Comparison of ENCODE assay signal across 15 cellular contexts in genomic region chr9:22053178-22053577, GRCh38. TPM values are rescaled to one million over a fixed set of nuclear protein-coding genes. Genes with fewer than 3 reads are reported as not detected.
A peak's percentile ranks its signal among the peaks of the same experiment; 100 is the strongest.
DNase-seq lines count a peak whose midpoint lies in the region; ATAC-seq and TF ChIP-seq lines count a peak whose summit lies in the region.
"Had no signal": no experiment of that assay in that cellular context is flagged by ENCODE, and none has a peak within 500 bp of the region (broad histone marks: within the 10 kb centered on the region; RNA-seq: fewer than 3 reads in every experiment).

No MANE protein-coding gene starts in this region.

- H3K27ac ChIP-seq in suprapubic skin = no peak overlapping the region
- H3K27ac ChIP-seq: esophagus muscularis mucosa, sigmoid colon had no signal

- TF ChIP-seq CTCF in activated CD8-positive, alpha-beta T cell treated with anti-CD3 and anti-CD28 coated beads for 36 hours (IDR thresholded peaks at IDR 0.05) = no peak
- TF ChIP-seq CTCF in fibroblast of pulmonary artery (IDR thresholded peaks at IDR 0.05; ENCODE audit: low read length, missing control alignments) (no peak), GM13977 (IDR thresholded peaks at IDR 0.05; ENCODE audit: extremely low read depth, insufficient read depth, missing control alignments) (no peak), suprapubic skin (IDR thresholded peaks at IDR 0.05) (no peak)

- no peak for DNase-seq in stimulated activated naive CD8-positive, alpha-beta T cell treated with anti-CD3 and anti-CD28 coated beads, Interleukin-15, Interleukin-2, amounts not matched to agents 100 U/mL and 50 U/mL, for 24 hours
- no peak for DNase-seq in activated CD8-positive, alpha-beta T cell treated with anti-CD3 and anti-CD28 coated beads for 36 hours
- DNase-seq in fibroblast of pulmonary artery (ENCODE audit: low read depth) (peak; percentile 41), ACHN (no peak), GM13977 (ENCODE audit: low spot score) (no peak), suprapubic skin (ENCODE audit: low spot score in 2 of 2) (no peak)
- DNase-seq: AML-193, left ventricle myocardium superior, OCI-M1, sigmoid colon had no signal

- peaks cover 42% of the 10 kb centered on the region for H3K4me1 Mint-ChIP-seq in stimulated activated naive CD8-positive, alpha-beta T cell treated with anti-CD3 and anti-CD28 coated beads, Interleukin-15, Interleukin-2, amounts not matched to agents 100 ng/mL and 50 ng/mL, for 24 hours (ENCODE audit: low read depth)
- H3K4me1 Mint-ChIP-seq in activated CD8-positive, alpha-beta T cell treated with anti-CD3 and anti-CD28 coated beads for 36 hours (ENCODE audit: low read depth) = peaks cover 34% of the 10 kb centered on the region

- no peaks in the 10 kb centered on the region for H3K36me3 Mint-ChIP-seq in stimulated activated naive CD8-positive, alpha-beta T cell treated with anti-CD3 and anti-CD28 coated beads, Interleukin-15, Interleukin-2, amounts not matched to agents 100 ng/mL and 50 ng/mL, for 24 hours (ENCODE audit: low read depth)
- H3K36me3 Mint-ChIP-seq in activated CD8-positive, alpha-beta T cell treated with anti-CD3 and anti-CD28 coated beads for 36 hours (ENCODE audit: low read depth) = no peaks in the 10 kb centered on the region

- CTCF ChIA-PET in activated CD8-positive, alpha-beta T cell treated with anti-CD3 and anti-CD28 coated beads for 36 hours (lab: Charles Lee) = interaction anchor here (1.0 to 2.3 kb wide), 9 partner anchors 9 to 240 kb away, joined by 3 to 12 read pairs (median 5); no protein-coding TSS in a partner anchor

- H3K4me3 Mint-ChIP-seq in stimulated activated naive CD8-positive, alpha-beta T cell treated with anti-CD3 and anti-CD28 coated beads, Interleukin-15, Interleukin-2, amounts not matched to agents 100 ng/mL and 50 ng/mL, for 24 hours = peak overlapping the region; percentile 17
- H3K4me3 Mint-ChIP-seq in activated CD8-positive, alpha-beta T cell treated with anti-CD3 and anti-CD28 coated beads for 36 hours = no peak overlapping the region
- H3K4me3 Mint-ChIP-seq: IgD-negative memory B cell, WTC11 had no signal

- no peak overlapping the region for H3K4me3 ChIP-seq in fibroblast of pulmonary artery (replicated peaks; ENCODE audit: low read depth, low read length)
- H3K4me3 ChIP-seq in suprapubic skin = no peak overlapping the region
- H3K4me3 ChIP-seq: esophagus muscularis mucosa, sigmoid colon had no signal

- no peak for ATAC-seq in stimulated activated naive CD8-positive, alpha-beta T cell treated with anti-CD3 and anti-CD28 coated beads, Interleukin-15, Interleukin-2, amounts not matched to agents 100 U/mL and 50 U/mL, for 24 hours
- ATAC-seq in activated CD8-positive, alpha-beta T cell treated with anti-CD3 and anti-CD28 coated beads for 36 hours = no peak
- ATAC-seq in HG02981 (IDR thresholded peaks at IDR 0.05; ENCODE audit: unreplicated experiment) = no peak
- ATAC-seq: left ventricle myocardium superior, WTC11 had no signal

- no peaks in the 10 kb centered on the region for H3K27me3 ChIP-seq in suprapubic skin
- H3K27me3 ChIP-seq: esophagus muscularis mucosa, sigmoid colon had no signal

- intact Hi-C loops in activated CD8-positive, alpha-beta T cell treated with anti-CD3 and anti-CD28 coated beads for 36 hours (cut with micrococcal nuclease) = loop anchor here (2.0 to 5.0 kb wide), 5 partner anchors 28 to 241 kb away; no protein-coding TSS in a partner anchor

- H3K9me3 ChIP-seq in suprapubic skin = no peaks in the 10 kb centered on the region
- H3K9me3 ChIP-seq: esophagus muscularis mucosa, sigmoid colon had no signal

- in situ Hi-C loops in ACHN (cut with HindIII; ENCODE audit: low pct_ligation_motif_present, low pct_unique_long_range_greater_than_20kb, low sequenced_read_pairs) = no loop called here
- in situ Hi-C loops in GM13977 (cut with MboI; ENCODE audit: low pct_unique_long_range_greater_than_20kb, low sequenced_read_pairs, unreplicated experiment) = no loop called here

- POLR2A ChIA-PET in activated CD8-positive, alpha-beta T cell treated with anti-CD3 and anti-CD28 coated beads for 36 hours (lab: Charles Lee) = interaction anchor here (1.0 kb wide), 2 partner anchors 14 to 15 kb away, joined by 3 read pairs; no protein-coding TSS in a partner anchor

- no peak for TF ChIP-seq EP300 in suprapubic skin (IDR thresholded peaks at IDR 0.05)

- H3K4me1 ChIP-seq in suprapubic skin = peaks cover 13% of the 10 kb centered on the region
- H3K4me1 ChIP-seq: esophagus muscularis mucosa, sigmoid colon had no signal

- H3K27ac Mint-ChIP-seq in stimulated activated naive CD8-positive, alpha-beta T cell treated with anti-CD3 and anti-CD28 coated beads, Interleukin-15, Interleukin-2, amounts not matched to agents 100 ng/mL and 50 ng/mL, for 24 hours = peak overlapping the region; percentile 50
- H3K27ac Mint-ChIP-seq in activated CD8-positive, alpha-beta T cell treated with anti-CD3 and anti-CD28 coated beads for 36 hours = peak overlapping the region; percentile 65
- H3K27ac Mint-ChIP-seq: WTC11 had no signal

- no peaks in the 10 kb centered on the region for H3K9me3 Mint-ChIP-seq in stimulated activated naive CD8-positive, alpha-beta T cell treated with anti-CD3 and anti-CD28 coated beads, Interleukin-15, Interleukin-2, amounts not matched to agents 100 ng/mL and 50 ng/mL, for 24 hours
- no peaks in the 10 kb centered on the region for H3K9me3 Mint-ChIP-seq in activated CD8-positive, alpha-beta T cell treated with anti-CD3 and anti-CD28 coated beads for 36 hours
- H3K9me3 Mint-ChIP-seq: IgD-negative memory B cell had no signal

- no peak for TF ChIP-seq POLR2A in suprapubic skin (IDR thresholded peaks at IDR 0.05)

- H3K27me3 Mint-ChIP-seq in stimulated activated naive CD8-positive, alpha-beta T cell treated with anti-CD3 and anti-CD28 coated beads, Interleukin-15, Interleukin-2, amounts not matched to agents 100 ng/mL and 50 ng/mL, for 24 hours = peaks cover 6% of the 10 kb centered on the region
- peaks cover 1% of the 10 kb centered on the region for H3K27me3 Mint-ChIP-seq in activated CD8-positive, alpha-beta T cell treated with anti-CD3 and anti-CD28 coated beads for 36 hours
- H3K27me3 Mint-ChIP-seq: IgD-negative memory B cell had no signal

- WGBS in suprapubic skin = 75% methylated on average over 2 of the region's 2 CpGs

- no peaks in the 10 kb centered on the region for H3K36me3 ChIP-seq in suprapubic skin
- H3K36me3 ChIP-seq: esophagus muscularis mucosa, sigmoid colon had no signal

RNA-seq across cellular contexts. Expression of gene CDKN2B, which starts 44.1 kb away (rescaled TPM):
- total RNA-seq in activated CD8-positive, alpha-beta T cell treated with anti-CD3 and anti-CD28 coated beads for 36 hours = not detected
- total RNA-seq in suprapubic skin = 10 to 100 TPM; 38.8 to 59.9 (median 51.9) TPM

RNA-seq across cellular contexts. Expression of gene CDKN2B-AS1, which starts 58.6 kb away (rescaled TPM):
- under 1 TPM; 0.41 to 0.81 TPM for total RNA-seq in activated CD8-positive, alpha-beta T cell treated with anti-CD3 and anti-CD28 coated beads for 36 hours
- total RNA-seq in suprapubic skin = under 1 TPM in 1 of 4 donors, not detected in 3; 0.59 TPM

RNA-seq across cellular contexts. Expression of gene CDKN2A, which starts 59.0 kb away (rescaled TPM):
- total RNA-seq in activated CD8-positive, alpha-beta T cell treated with anti-CD3 and anti-CD28 coated beads for 36 hours = 1 to 10 TPM; 2.1 to 2.5 TPM
- total RNA-seq in suprapubic skin = 1 to 10 TPM in 2 of 4 donors, not detected in 2; 2.0 to 3.4 TPM
- total RNA-seq: left ventricle myocardium superior had no signal

Comparison
In these comparisons a context has a peak if more than half of its experiments do, and no peak if none do; other contexts are left out.
1. RNA of gene CDKN2B, which starts 44.1 kb away (total RNA-seq): 38.8 to 59.9 TPM in suprapubic skin; not detected in activated CD8-positive, alpha-beta T cell treated with anti-CD3 and anti-CD28 coated beads for 36 hours; every median in the first group is over 10 times any median in the second.